ENCODE assay signal across 23 cellular contexts in the genomic region with DNA sequence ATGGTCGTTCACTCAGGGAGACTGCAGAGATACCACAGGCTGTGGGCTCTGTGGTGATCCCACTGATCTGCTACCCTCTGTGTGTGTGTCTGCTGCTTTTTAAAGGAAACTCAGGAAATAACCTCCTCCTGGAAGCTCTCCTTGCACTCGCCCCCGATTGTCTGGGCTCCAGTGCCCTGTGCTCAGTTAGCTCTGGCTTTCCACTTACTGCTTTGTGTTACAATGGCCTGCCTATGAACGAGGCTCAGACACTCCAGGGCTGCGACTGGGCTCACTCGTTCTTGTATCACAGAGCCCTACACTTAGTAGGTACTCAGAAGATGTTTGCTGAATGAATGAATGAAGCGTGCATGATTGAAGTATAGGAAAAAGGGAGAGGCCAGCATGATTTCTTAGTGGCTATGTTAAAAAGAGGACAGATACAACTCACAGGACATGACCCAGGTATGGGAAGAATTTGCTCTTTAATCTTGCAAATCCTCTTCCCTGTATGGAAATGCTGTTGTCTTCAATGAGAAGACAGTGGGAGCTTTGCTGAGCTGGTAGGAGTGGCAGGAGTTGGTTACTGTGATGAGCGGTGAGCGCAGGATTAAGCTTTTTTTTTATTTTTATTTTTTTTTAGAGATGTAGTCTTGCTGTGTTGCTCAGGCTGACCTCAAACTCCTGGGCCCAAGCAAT. TPM values are rescaled to one million over a fixed set of nuclear protein-coding genes. Genes with fewer than 3 reads are reported as not detected.
DNase-seq lines count a peak whose midpoint lies in the region; ATAC-seq and TF ChIP-seq lines count a peak whose summit lies in the region.
"Had no signal": no experiment of that assay in that cellular context is flagged by ENCODE, and none has a peak within 500 bp of the region (broad histone marks: within the 10 kb centered on the region; RNA-seq: fewer than 3 reads in every experiment).

No MANE protein-coding gene starts in this region.

- H3K27me3 Mint-ChIP-seq in glutamatergic neuron (ENCODE audit: unreplicated experiment) (no peaks in the 10 kb centered on the region), neural progenitor cell (ENCODE audit: insufficient read depth, low read depth) (peaks cover 3% of the 10 kb centered on the region)
- H3K27me3 Mint-ChIP-seq: CD4-positive, alpha-beta memory T cell had no signal

- H3K4me1 Mint-ChIP-seq in glutamatergic neuron (ENCODE audit: low read depth, unreplicated experiment) (peaks cover 19% of the 10 kb centered on the region), neural progenitor cell (peaks cover 6% of the 10 kb centered on the region)

- H3K36me3 ChIP-seq in heart left ventricle (peaks cover 0 to 8% (median 0%) of the 10 kb centered on the region in 9 donors), HUES64 (ENCODE audit: insufficient read depth, low read length) (no peaks in the 10 kb centered on the region), neural progenitor cell (no peaks in the 10 kb centered on the region), gastrocnemius medialis (no peaks in the 10 kb centered on the region), upper lobe of right lung (no peaks in the 10 kb centered on the region)
- H3K36me3 ChIP-seq: SJSA1 had no signal

- DNase-seq in heart left ventricle (no peak), cardiac septum (ENCODE audit: low spot score) (no peak), glutamatergic neuron (no peak), neural progenitor cell (ENCODE audit: low spot score) (peak; percentile 19), gastrocnemius medialis (no peak), upper lobe of right lung (no peak)
- DNase-seq: 8988T; Caco-2; CD4-positive, alpha-beta memory T cell; DMS 273 treated with DMSO at 0.1 percent for 48 hours; DMS79 treated with DMSO at 0.1 percent for 48 hours; GM23248; MM.1S; NCI-H1048; NCI-H1417 treated with DMSO at 0.1 percent for 48 hours; NCI-H187; NCI-H446; NCI-H526; OCI-M1 had no signal

- H3K9ac ChIP-seq in HUES64 (ENCODE audit: low read depth, low read length): peak overlapping the region; percentile 47; the same call in 1 of the 2 replicates
- no peak overlapping the region for H3K9ac ChIP-seq in neural progenitor cell
- H3K9ac ChIP-seq: BLaER1 treated with 17β-estradiol and CSF1 and Interleukin-3, amounts not matched to agents 10 nM and 100 nM; GM23248 had no signal

- no peak overlapping the region for H3K4me3 ChIP-seq in heart left ventricle
- no peak overlapping the region for H3K4me3 ChIP-seq in HUES64 (ENCODE audit: low read length)
- H3K4me3 ChIP-seq in neural progenitor cell: no peak overlapping the region
- H3K4me3 ChIP-seq in gastrocnemius medialis: no peak overlapping the region
- no peak overlapping the region for H3K4me3 ChIP-seq in upper lobe of right lung
- H3K4me3 ChIP-seq: BLaER1 treated with 17β-estradiol and CSF1 and Interleukin-3, amounts not matched to agents 10 nM and 100 nM; GM12878; GM23248; SJSA1 had no signal

- H3K27ac ChIP-seq in heart left ventricle: peak overlapping the region in 7 of 12 donors; percentile 3 to 50 (median 36)
- peak overlapping the region; percentile 79 for H3K27ac ChIP-seq in HUES64 (ENCODE audit: low read depth, low read length)
- no peak overlapping the region for H3K27ac ChIP-seq in neural progenitor cell
- H3K27ac ChIP-seq in gastrocnemius medialis: no peak overlapping the region
- H3K27ac ChIP-seq in upper lobe of right lung: no peak overlapping the region
- H3K27ac ChIP-seq: BLaER1 treated with 17β-estradiol and CSF1 and Interleukin-3, amounts not matched to agents 10 nM and 100 nM; GM23248; SJSA1 had no signal

- H3K4me3 Mint-ChIP-seq in glutamatergic neuron (ENCODE audit: unreplicated experiment) (no peak overlapping the region), neural progenitor cell (no peak overlapping the region)
- H3K4me3 Mint-ChIP-seq: CD4-positive, alpha-beta memory T cell had no signal

- peak overlapping the region; percentile 2 for H2AFZ ChIP-seq in neural progenitor cell (replicated peaks)
- H2AFZ ChIP-seq: GM23248 had no signal

- peaks cover 3% of the 10 kb centered on the region for H3K9me3 Mint-ChIP-seq in glutamatergic neuron (ENCODE audit: unreplicated experiment)
- H3K9me3 Mint-ChIP-seq in neural progenitor cell: no peaks in the 10 kb centered on the region
- H3K9me3 Mint-ChIP-seq: CD4-positive, alpha-beta memory T cell had no signal

- intact Hi-C loops in heart left ventricle (cut with DNase I) (no loop called here), cardiac septum (cut with DNase I) (loop anchor here (2.0 kb wide), 1 partner anchor 21 kb away; no protein-coding TSS in a partner anchor), gastrocnemius medialis (cut with DNase I; ENCODE audit: low total_unique reads) (no loop called here), upper lobe of right lung (cut with DNase I) (no loop called here)

- H3K4me1 ChIP-seq in heart left ventricle (peaks cover 0 to 42% (median 9%) of the 10 kb centered on the region in 12 donors), HUES64 (ENCODE audit: insufficient read depth, low read length) (peaks cover 15% of the 10 kb centered on the region), neural progenitor cell (peaks cover 15% of the 10 kb centered on the region), gastrocnemius medialis (no peaks in the 10 kb centered on the region), upper lobe of right lung (no peaks in the 10 kb centered on the region)
- H3K4me1 ChIP-seq: Caco-2, SJSA1 had no signal

- peaks cover 7% of the 10 kb centered on the region for H3F3A ChIP-seq in neural progenitor cell (ENCODE audit: low read depth)

- H3K9me3 ChIP-seq in heart left ventricle (no peaks in the 10 kb centered on the region), HUES64 (ENCODE audit: insufficient read depth, low read depth, low read length) (no peaks in the 10 kb centered on the region), neural progenitor cell (ENCODE audit: low read depth) (no peaks in the 10 kb centered on the region), gastrocnemius medialis (no peaks in the 10 kb centered on the region), upper lobe of right lung (no peaks in the 10 kb centered on the region)
- H3K9me3 ChIP-seq: BLaER1 treated with 17β-estradiol and CSF1 and Interleukin-3, amounts not matched to agents 10 nM and 100 nM; Caco-2; SJSA1 had no signal

- no peak for ATAC-seq in heart left ventricle
- no peak for ATAC-seq in gastrocnemius medialis
- no peak for ATAC-seq in upper lobe of right lung
- ATAC-seq: GM12878 had no signal

- H3K27ac Mint-ChIP-seq in glutamatergic neuron (ENCODE audit: unreplicated experiment): peak overlapping the region; percentile 5
- no peak overlapping the region for H3K27ac Mint-ChIP-seq in neural progenitor cell
- H3K27ac Mint-ChIP-seq: CD4-positive, alpha-beta memory T cell had no signal

- in situ Hi-C loops in gastrocnemius medialis (cut with MboI; ENCODE audit: low sequenced_read_pairs in 4 of 4): loop anchor here in 3 of 4 donors (25.0 kb wide), 1 partner anchor 511 kb away; the partner anchor contains the start of gene RXFP2 (in 3 of the 3)

- no peaks in the 10 kb centered on the region for H3K27me3 ChIP-seq in heart left ventricle
- H3K27me3 ChIP-seq in HUES64 (ENCODE audit: insufficient read depth, low read length): no peaks in the 10 kb centered on the region
- H3K27me3 ChIP-seq in neural progenitor cell: no peaks in the 10 kb centered on the region
- no peaks in the 10 kb centered on the region for H3K27me3 ChIP-seq in gastrocnemius medialis
- H3K27me3 ChIP-seq in upper lobe of right lung: no peaks in the 10 kb centered on the region
- H3K27me3 ChIP-seq: BLaER1 treated with 17β-estradiol and CSF1 and Interleukin-3, amounts not matched to agents 10 nM and 100 nM; SJSA1 had no signal

- no peaks in the 10 kb centered on the region for H3K79me2 ChIP-seq in neural progenitor cell (ENCODE audit: low read depth)

- no peaks in the 10 kb centered on the region for H4K20me1 ChIP-seq in neural progenitor cell (ENCODE audit: low read depth)
- H4K20me1 ChIP-seq: BLaER1 treated with 17β-estradiol and CSF1 and Interleukin-3, amounts not matched to agents 10 nM and 100 nM had no signal

- no peak for TF ChIP-seq POLR2A in heart left ventricle (IDR thresholded peaks at IDR 0.05)
- no peak for TF ChIP-seq POLR2A in gastrocnemius medialis (IDR thresholded peaks at IDR 0.05)

- peak overlapping the region; percentile 16 for H3K4me2 ChIP-seq in neural progenitor cell
- H3K4me2 ChIP-seq: BLaER1 treated with 17β-estradiol and CSF1 and Interleukin-3, amounts not matched to agents 10 nM and 100 nM had no signal

- peaks cover 4% of the 10 kb centered on the region for H3K36me3 Mint-ChIP-seq in glutamatergic neuron (ENCODE audit: unreplicated experiment)
- peaks cover 9% of the 10 kb centered on the region for H3K36me3 Mint-ChIP-seq in neural progenitor cell

- TF ChIP-seq CTCF in heart left ventricle (IDR thresholded peaks at IDR 0.05) (no peak), glutamatergic neuron (IDR thresholded peaks at IDR 0.05; ENCODE audit: partially characterized antibody, unreplicated experiment) (no peak), neural progenitor cell (IDR thresholded peaks at IDR 0.05) (no peak), gastrocnemius medialis (IDR thresholded peaks at IDR 0.05 in 4 of 5, conservative IDR thresholded peaks at IDR 0.05 in 1 of 5) (no peak), upper lobe of right lung (IDR thresholded peaks at IDR 0.05) (no peak)

- WGBS in heart left ventricle, 4 donors: 81 to 89% (median 83%) methylated on average over 9 of the region's 9 CpGs
- WGBS in HUES64: 57% methylated on average over 9 of the region's 9 CpGs

RNA-seq across cellular contexts. Expression of gene B3GLCT, which starts 26.4 kb away (rescaled TPM):
- total RNA-seq in heart left ventricle (10 to 100 TPM in 8 of 9 donors, 1 to 10 TPM in 1; 9.5 to 27.2 (median 20.9) TPM), cardiac septum (17.5 TPM), glutamatergic neuron (ENCODE audit: unreplicated experiment) (11.6 TPM), neural progenitor cell (ENCODE audit: low replicate concordance) (11.0 and 16.9 TPM in 2 replicates), gastrocnemius medialis (1 to 10 TPM; 2.4 to 4.8 (median 3.6) TPM), upper lobe of right lung (6.7 TPM)
- polyA plus RNA-seq in heart left ventricle: 1 to 10 TPM; 5.5 to 5.7 TPM
- polyA plus RNA-seq in HUES64 (2013, experiment 1 of 2): 5.2 TPM
- polyA plus RNA-seq in HUES64 (2013, experiment 2 of 2): 5.8 TPM

Comparison
In these comparisons a context has a peak if more than half of its experiments do, and no peak if none do; other contexts are left out.
1. H3K27ac ChIP-seq: peak in heart left ventricle (7 of 12) and HUES64 (single experiment); none in neural progenitor cell (single experiment), gastrocnemius medialis (0 of 4) and upper lobe of right lung (single experiment).